ENCODE assay signal across 1 cellular context in the genomic region with DNA sequence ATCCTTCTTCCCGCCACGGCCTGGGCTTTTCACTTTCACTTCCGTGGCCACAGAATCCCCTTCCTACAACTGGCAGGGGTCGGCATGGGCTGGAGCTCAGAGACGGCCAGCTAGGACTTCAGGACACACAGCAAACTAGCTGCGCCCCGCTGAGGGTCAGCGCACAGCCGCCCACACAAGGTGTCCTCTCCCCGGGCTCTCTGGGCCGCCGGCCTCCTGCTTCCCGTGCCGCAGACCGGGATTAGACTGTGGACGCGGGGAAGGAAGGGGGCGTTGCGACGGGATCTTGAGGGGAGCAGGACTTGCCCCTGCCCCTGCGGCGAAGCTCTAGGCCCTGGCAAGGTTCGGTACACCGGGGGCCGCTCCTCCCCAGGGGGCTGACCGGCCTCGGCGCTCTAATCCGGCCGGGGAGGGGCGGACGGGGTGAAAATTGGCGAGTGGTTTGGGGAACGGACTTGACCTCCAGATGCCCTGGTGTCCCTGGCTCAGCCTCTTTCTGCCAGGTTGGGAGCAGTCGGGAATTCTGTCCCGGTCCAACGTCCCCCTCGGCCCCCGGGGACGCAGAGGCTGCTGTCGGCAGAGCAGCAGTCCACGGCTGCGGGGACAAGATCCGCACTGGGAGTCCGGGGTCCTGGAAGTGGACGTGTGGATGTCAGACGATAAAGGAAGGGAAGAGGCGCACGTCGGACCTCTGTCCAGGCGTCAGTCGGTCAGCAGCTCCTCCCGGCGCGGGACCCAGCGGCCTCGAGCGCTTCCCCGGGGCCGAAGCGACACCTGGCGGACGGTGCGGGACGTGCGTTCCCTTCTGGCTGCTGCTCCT.
TF ChIP-seq lines count a peak whose summit lies in the region.

No MANE protein-coding gene starts in this region.

TF ChIP-seq in HepG2, 621 proteins besides CTCF, POLR2A, EP300 and RAD21 (continued from another document and continues in another):
- TF ChIP-seq, protein P1, sequence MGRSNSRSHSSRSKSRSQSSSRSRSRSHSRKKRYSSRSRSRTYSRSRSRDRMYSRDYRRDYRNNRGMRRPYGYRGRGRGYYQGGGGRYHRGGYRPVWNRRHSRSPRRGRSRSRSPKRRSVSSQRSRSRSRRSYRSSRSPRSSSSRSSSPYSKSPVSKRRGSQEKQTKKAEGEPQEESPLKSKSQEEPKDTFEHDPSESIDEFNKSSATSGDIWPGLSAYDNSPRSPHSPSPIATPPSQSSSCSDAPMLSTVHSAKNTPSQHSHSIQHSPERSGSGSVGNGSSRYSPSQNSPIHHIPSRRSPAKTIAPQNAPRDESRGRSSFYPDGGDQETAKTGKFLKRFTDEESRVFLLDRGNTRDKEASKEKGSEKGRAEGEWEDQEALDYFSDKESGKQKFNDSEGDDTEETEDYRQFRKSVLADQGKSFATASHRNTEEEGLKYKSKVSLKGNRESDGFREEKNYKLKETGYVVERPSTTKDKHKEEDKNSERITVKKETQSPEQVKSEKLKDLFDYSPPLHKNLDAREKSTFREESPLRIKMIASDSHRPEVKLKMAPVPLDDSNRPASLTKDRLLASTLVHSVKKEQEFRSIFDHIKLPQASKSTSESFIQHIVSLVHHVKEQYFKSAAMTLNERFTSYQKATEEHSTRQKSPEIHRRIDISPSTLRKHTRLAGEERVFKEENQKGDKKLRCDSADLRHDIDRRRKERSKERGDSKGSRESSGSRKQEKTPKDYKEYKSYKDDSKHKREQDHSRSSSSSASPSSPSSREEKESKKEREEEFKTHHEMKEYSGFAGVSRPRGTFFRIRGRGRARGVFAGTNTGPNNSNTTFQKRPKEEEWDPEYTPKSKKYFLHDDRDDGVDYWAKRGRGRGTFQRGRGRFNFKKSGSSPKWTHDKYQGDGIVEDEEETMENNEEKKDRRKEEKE (IDR thresholded peaks at IDR 0.05): no peak
- TF ChIP-seq ZBTB20 (CRISPR knock-in tag; IDR thresholded peaks at IDR 0.05; ENCODE audit: borderline replicate concordance, low read depth): no peak
- no peak for TF ChIP-seq ZNF572 (CRISPR knock-in tag; IDR thresholded peaks at IDR 0.05)
- TF ChIP-seq ZNF7 (CRISPR knock-in tag; IDR thresholded peaks at IDR 0.05): no peak
- no peak for TF ChIP-seq MTA3 (CRISPR knock-in tag; IDR thresholded peaks at IDR 0.05)
- TF ChIP-seq LCORL (IDR thresholded peaks at IDR 0.05): no peak
- TF ChIP-seq LCORL (CRISPR knock-in tag; IDR thresholded peaks at IDR 0.05): peak; percentile 61
- TF ChIP-seq ZNF562 (CRISPR knock-in tag; IDR thresholded peaks at IDR 0.05; ENCODE audit: borderline replicate concordance): no peak
- TF ChIP-seq, protein P2, sequence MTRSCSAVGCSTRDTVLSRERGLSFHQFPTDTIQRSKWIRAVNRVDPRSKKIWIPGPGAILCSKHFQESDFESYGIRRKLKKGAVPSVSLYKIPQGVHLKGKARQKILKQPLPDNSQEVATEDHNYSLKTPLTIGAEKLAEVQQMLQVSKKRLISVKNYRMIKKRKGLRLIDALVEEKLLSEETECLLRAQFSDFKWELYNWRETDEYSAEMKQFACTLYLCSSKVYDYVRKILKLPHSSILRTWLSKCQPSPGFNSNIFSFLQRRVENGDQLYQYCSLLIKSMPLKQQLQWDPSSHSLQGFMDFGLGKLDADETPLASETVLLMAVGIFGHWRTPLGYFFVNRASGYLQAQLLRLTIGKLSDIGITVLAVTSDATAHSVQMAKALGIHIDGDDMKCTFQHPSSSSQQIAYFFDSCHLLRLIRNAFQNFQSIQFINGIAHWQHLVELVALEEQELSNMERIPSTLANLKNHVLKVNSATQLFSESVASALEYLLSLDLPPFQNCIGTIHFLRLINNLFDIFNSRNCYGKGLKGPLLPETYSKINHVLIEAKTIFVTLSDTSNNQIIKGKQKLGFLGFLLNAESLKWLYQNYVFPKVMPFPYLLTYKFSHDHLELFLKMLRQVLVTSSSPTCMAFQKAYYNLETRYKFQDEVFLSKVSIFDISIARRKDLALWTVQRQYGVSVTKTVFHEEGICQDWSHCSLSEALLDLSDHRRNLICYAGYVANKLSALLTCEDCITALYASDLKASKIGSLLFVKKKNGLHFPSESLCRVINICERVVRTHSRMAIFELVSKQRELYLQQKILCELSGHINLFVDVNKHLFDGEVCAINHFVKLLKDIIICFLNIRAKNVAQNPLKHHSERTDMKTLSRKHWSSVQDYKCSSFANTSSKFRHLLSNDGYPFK (CRISPR knock-in tag; IDR thresholded peaks at IDR 0.05; ENCODE audit: borderline replicate concordance): no peak
- TF ChIP-seq HOXA5 (CRISPR knock-in tag; IDR thresholded peaks at IDR 0.05): no peak
- TF ChIP-seq, protein P3, sequence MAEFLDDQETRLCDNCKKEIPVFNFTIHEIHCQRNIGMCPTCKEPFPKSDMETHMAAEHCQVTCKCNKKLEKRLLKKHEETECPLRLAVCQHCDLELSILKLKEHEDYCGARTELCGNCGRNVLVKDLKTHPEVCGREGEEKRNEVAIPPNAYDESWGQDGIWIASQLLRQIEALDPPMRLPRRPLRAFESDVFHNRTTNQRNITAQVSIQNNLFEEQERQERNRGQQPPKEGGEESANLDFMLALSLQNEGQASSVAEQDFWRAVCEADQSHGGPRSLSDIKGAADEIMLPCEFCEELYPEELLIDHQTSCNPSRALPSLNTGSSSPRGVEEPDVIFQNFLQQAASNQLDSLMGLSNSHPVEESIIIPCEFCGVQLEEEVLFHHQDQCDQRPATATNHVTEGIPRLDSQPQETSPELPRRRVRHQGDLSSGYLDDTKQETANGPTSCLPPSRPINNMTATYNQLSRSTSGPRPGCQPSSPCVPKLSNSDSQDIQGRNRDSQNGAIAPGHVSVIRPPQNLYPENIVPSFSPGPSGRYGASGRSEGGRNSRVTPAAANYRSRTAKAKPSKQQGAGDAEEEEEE (CRISPR knock-in tag; IDR thresholded peaks at IDR 0.05; ENCODE audit: borderline replicate concordance): no peak
- no peak for TF ChIP-seq TSC22D2 (CRISPR knock-in tag; IDR thresholded peaks at IDR 0.05; ENCODE audit: borderline replicate concordance)
- peak; percentile 42; the same call in 1 of the 2 replicates for TF ChIP-seq CBFB (CRISPR knock-in tag; IDR thresholded peaks at IDR 0.05)
- no peak for TF ChIP-seq FIP1L1 (IDR thresholded peaks at IDR 0.05; ENCODE audit: borderline replicate concordance, insufficient read depth, low read depth, low read length)
- no peak for TF ChIP-seq ZFP1 (CRISPR knock-in tag; IDR thresholded peaks at IDR 0.05)
- TF ChIP-seq MEIS1 (CRISPR knock-in tag; IDR thresholded peaks at IDR 0.05; ENCODE audit: borderline replicate concordance): no peak
- TF ChIP-seq, protein P4, sequence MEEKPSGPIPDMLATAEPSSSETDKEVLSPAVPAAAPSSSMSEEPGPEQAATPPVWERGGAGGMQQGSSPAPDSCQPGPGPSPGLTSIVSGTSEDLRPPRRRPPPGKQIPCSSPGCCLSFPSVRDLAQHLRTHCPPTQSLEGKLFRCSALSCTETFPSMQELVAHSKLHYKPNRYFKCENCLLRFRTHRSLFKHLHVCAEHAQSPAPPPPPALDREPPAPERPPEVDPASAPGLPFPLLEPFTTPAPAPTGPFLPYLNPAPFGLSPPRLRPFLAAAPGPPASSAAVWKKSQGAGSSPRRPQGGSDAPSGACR (CRISPR knock-in tag; IDR thresholded peaks at IDR 0.05): no peak
- TF ChIP-seq ZFP36L1 (CRISPR knock-in tag; IDR thresholded peaks at IDR 0.05): no peak
- TF ChIP-seq ZNF549 (CRISPR knock-in tag; IDR thresholded peaks at IDR 0.05): no peak
- no peak for TF ChIP-seq ARID2 (CRISPR knock-in tag; IDR thresholded peaks at IDR 0.05; ENCODE audit: borderline replicate concordance)
- no peak for TF ChIP-seq MXD4 (CRISPR knock-in tag; IDR thresholded peaks at IDR 0.05)
- no peak for TF ChIP-seq ARNT (IDR thresholded peaks at IDR 0.05)
- TF ChIP-seq JARID2 (CRISPR knock-in tag; IDR thresholded peaks at IDR 0.05; ENCODE audit: insufficient replicate concordance): no peak
- no peak for TF ChIP-seq ZFP90 (CRISPR knock-in tag; IDR thresholded peaks at IDR 0.05; ENCODE audit: borderline replicate concordance)
- TF ChIP-seq BORCS8-MEF2B (CRISPR knock-in tag; IDR thresholded peaks at IDR 0.05): 0 out of 2 replicates have a peak, but pooled peaks have one; percentile 49
- no peak for TF ChIP-seq RFX5 (IDR thresholded peaks at IDR 0.05; ENCODE audit: low read depth, low read length)
- no peak for TF ChIP-seq KLF16 (CRISPR knock-in tag; IDR thresholded peaks at IDR 0.05)
- no peak for TF ChIP-seq FOXK1 (CRISPR knock-in tag; IDR thresholded peaks at IDR 0.05; ENCODE audit: borderline replicate concordance, low read depth)
- peak; percentile 94 for TF ChIP-seq ZNF777 (CRISPR knock-in tag; IDR thresholded peaks at IDR 0.05)
- no peak for TF ChIP-seq BRCA1 (CRISPR knock-in tag; IDR thresholded peaks at IDR 0.05)
- TF ChIP-seq JUND (CRISPR knock-in tag; IDR thresholded peaks at IDR 0.05): no peak
- no peak for TF ChIP-seq MYNN (CRISPR knock-in tag; IDR thresholded peaks at IDR 0.05; ENCODE audit: low read depth)
- TF ChIP-seq ZNF556 (CRISPR knock-in tag; IDR thresholded peaks at IDR 0.05; ENCODE audit: borderline replicate concordance): peak; percentile 45; the same call in 1 of the 2 replicates
- TF ChIP-seq NFKB2 (CRISPR knock-in tag; IDR thresholded peaks at IDR 0.05; ENCODE audit: borderline replicate concordance): no peak
- TF ChIP-seq NFIC (IDR thresholded peaks at IDR 0.05; ENCODE audit: low read length): no peak
- TF ChIP-seq NFE2L2 (IDR thresholded peaks at IDR 0.05; ENCODE audit: low read length): no peak
- 0 out of 2 replicates have a peak, but pooled peaks have one; percentile 58 for TF ChIP-seq FOXC1 (CRISPR knock-in tag; IDR thresholded peaks at IDR 0.05; ENCODE audit: borderline replicate concordance)
- no peak for TF ChIP-seq ZNF12 (CRISPR knock-in tag; IDR thresholded peaks at IDR 0.05)
- no peak for TF ChIP-seq SIN3A (IDR thresholded peaks at IDR 0.05; ENCODE audit: borderline replicate concordance, low read depth, low read length)
- TF ChIP-seq, protein P5, sequence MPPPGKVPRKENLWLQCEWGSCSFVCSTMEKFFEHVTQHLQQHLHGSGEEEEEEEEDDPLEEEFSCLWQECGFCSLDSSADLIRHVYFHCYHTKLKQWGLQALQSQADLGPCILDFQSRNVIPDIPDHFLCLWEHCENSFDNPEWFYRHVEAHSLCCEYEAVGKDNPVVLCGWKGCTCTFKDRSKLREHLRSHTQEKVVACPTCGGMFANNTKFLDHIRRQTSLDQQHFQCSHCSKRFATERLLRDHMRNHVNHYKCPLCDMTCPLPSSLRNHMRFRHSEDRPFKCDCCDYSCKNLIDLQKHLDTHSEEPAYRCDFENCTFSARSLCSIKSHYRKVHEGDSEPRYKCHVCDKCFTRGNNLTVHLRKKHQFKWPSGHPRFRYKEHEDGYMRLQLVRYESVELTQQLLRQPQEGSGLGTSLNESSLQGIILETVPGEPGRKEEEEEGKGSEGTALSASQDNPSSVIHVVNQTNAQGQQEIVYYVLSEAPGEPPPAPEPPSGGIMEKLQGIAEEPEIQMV (CRISPR knock-in tag; IDR thresholded peaks at IDR 0.05; ENCODE audit: low read depth): no peak
- no peak for TF ChIP-seq TCF7L2 (IDR thresholded peaks at IDR 0.05; ENCODE audit: low read depth, low read length)
- TF ChIP-seq KDM2A (CRISPR knock-in tag; IDR thresholded peaks at IDR 0.05; ENCODE audit: borderline replicate concordance, low read depth): peak; percentile 69; the same call in 1 of the 2 replicates
- TF ChIP-seq, protein P6, sequence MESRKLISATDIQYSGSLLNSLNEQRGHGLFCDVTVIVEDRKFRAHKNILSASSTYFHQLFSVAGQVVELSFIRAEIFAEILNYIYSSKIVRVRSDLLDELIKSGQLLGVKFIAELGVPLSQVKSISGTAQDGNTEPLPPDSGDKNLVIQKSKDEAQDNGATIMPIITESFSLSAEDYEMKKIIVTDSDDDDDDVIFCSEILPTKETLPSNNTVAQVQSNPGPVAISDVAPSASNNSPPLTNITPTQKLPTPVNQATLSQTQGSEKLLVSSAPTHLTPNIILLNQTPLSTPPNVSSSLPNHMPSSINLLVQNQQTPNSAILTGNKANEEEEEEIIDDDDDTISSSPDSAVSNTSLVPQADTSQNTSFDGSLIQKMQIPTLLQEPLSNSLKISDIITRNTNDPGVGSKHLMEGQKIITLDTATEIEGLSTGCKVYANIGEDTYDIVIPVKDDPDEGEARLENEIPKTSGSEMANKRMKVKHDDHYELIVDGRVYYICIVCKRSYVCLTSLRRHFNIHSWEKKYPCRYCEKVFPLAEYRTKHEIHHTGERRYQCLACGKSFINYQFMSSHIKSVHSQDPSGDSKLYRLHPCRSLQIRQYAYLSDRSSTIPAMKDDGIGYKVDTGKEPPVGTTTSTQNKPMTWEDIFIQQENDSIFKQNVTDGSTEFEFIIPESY (CRISPR knock-in tag; IDR thresholded peaks at IDR 0.05): no peak
- TF ChIP-seq GZF1 (CRISPR knock-in tag; IDR thresholded peaks at IDR 0.05): no peak
- TF ChIP-seq, protein P7, sequence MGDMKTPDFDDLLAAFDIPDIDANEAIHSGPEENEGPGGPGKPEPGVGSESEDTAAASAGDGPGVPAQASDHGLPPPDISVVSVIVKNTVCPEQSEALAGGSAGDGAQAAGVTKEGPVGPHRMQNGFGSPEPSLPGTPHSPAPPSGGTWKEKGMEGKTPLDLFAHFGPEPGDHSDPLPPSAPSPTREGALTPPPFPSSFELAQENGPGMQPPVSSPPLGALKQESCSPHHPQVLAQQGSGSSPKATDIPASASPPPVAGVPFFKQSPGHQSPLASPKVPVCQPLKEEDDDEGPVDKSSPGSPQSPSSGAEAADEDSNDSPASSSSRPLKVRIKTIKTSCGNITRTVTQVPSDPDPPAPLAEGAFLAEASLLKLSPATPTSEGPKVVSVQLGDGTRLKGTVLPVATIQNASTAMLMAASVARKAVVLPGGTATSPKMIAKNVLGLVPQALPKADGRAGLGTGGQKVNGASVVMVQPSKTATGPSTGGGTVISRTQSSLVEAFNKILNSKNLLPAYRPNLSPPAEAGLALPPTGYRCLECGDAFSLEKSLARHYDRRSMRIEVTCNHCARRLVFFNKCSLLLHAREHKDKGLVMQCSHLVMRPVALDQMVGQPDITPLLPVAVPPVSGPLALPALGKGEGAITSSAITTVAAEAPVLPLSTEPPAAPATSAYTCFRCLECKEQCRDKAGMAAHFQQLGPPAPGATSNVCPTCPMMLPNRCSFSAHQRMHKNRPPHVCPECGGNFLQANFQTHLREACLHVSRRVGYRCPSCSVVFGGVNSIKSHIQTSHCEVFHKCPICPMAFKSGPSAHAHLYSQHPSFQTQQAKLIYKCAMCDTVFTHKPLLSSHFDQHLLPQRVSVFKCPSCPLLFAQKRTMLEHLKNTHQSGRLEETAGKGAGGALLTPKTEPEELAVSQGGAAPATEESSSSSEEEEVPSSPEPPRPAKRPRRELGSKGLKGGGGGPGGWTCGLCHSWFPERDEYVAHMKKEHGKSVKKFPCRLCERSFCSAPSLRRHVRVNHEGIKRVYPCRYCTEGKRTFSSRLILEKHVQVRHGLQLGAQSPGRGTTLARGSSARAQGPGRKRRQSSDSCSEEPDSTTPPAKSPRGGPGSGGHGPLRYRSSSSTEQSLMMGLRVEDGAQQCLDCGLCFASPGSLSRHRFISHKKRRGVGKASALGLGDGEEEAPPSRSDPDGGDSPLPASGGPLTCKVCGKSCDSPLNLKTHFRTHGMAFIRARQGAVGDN (CRISPR knock-in tag; IDR thresholded peaks at IDR 0.05): peak; percentile 49; the same call in 1 of the 2 replicates
- no peak for TF ChIP-seq PCBP2 (optimal IDR thresholded peaks at IDR 0.05; ENCODE audit: low read depth, low read length, poor library complexity, severe bottlenecking)
- no peak for TF ChIP-seq HDAC1 (CRISPR knock-in tag; IDR thresholded peaks at IDR 0.05)
- TF ChIP-seq, protein P8, sequence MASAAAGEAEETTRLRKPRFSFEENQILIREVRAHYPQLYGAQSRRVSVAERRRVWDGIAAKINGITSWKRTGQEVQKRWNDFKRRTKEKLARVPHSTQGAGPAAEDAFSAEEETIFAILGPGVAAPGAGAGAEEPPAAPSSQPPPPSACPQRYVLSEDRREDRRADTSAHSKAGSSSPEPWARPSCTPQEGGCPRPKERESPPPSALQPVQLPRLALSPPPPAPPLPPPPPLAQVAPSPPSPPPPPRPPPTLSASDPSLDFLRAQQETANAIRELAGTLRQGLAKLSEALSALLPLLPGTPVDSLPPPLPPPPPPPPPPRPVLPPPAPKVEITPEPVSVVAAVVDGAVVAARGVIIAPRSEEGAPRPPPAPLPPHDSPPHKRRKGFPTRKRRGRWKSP (CRISPR knock-in tag; IDR thresholded peaks at IDR 0.05): no peak
- no peak for TF ChIP-seq WIZ (CRISPR knock-in tag; IDR thresholded peaks at IDR 0.05)
